ENCODE assay signal across 8 cellular contexts in genomic region chr3:16319307-16319706, GRCh38. TPM values are rescaled to one million over a fixed set of nuclear protein-coding genes. Genes with fewer than 3 reads are reported as not detected.
A peak's percentile ranks its signal among the peaks of the same experiment; 100 is the strongest.
DNase-seq lines count a peak whose midpoint lies in the region; ATAC-seq, FAIRE-seq and TF ChIP-seq lines count a peak whose summit lies in the region.

No MANE protein-coding gene starts in this region.

- no peaks in the 10 kb centered on the region for H3K27me3 Mint-ChIP-seq in activated naive CD8-positive, alpha-beta T cell treated with anti-CD3 and anti-CD28 coated beads, Interleukin-2, amount 50 U/mL, for 24 hours
- no peaks in the 10 kb centered on the region for H3K27me3 Mint-ChIP-seq in progenitor cell of endocrine pancreas

- no peak for FAIRE-seq in H54 (lab: Jason Lieb, UNC)

- DNase-seq in H54 (ENCODE audit: insufficient read length, low spot score) (peak; percentile 13), T-helper 1 cell (peak; percentile 56 to 89 (median 74)), progenitor cell of endocrine pancreas (ENCODE audit: low spot score, unreplicated experiment) (no peak), NCI-H2171 (lab: John Stamatoyannopoulos, UW) (no peak), KG1 (lab: John Stamatoyannopoulos, UW) (no peak), DMS79 treated with DMSO at 0.1 percent for 48 hours (lab: John Stamatoyannopoulos, UW) (no peak), cerebellar nuclear complex (lab: John Stamatoyannopoulos, UW) (no peak)
- DNase-seq in activated naive CD8-positive, alpha-beta T cell treated with anti-CD3 and anti-CD28 coated beads, Interleukin-2, amount 50 U/mL, for 24 hours = peak; percentile 81

- peak; percentile 35 for TF ChIP-seq CTCF in progenitor cell of endocrine pancreas (IDR thresholded peaks at IDR 0.05; ENCODE audit: unreplicated experiment)

- H3K27ac Mint-ChIP-seq in activated naive CD8-positive, alpha-beta T cell treated with anti-CD3 and anti-CD28 coated beads, Interleukin-2, amount 50 U/mL, for 24 hours = peak overlapping the region; percentile 94
- no peak overlapping the region for H3K27ac Mint-ChIP-seq in progenitor cell of endocrine pancreas

- ATAC-seq in activated naive CD8-positive, alpha-beta T cell treated with anti-CD3 and anti-CD28 coated beads, Interleukin-2, amount 50 U/mL, for 24 hours = peak; percentile 94

- peaks cover 71% of the 10 kb centered on the region for H3K4me1 Mint-ChIP-seq in activated naive CD8-positive, alpha-beta T cell treated with anti-CD3 and anti-CD28 coated beads, Interleukin-2, amount 50 U/mL, for 24 hours
- no peaks in the 10 kb centered on the region for H3K4me1 Mint-ChIP-seq in progenitor cell of endocrine pancreas (ENCODE audit: low read depth)

- no peak for TF ChIP-seq POLR2A in H54 (IDR thresholded peaks at IDR 0.05; ENCODE audit: low read depth, low read length)

- H3K36me3 Mint-ChIP-seq in activated naive CD8-positive, alpha-beta T cell treated with anti-CD3 and anti-CD28 coated beads, Interleukin-2, amount 50 U/mL, for 24 hours (ENCODE audit: low read depth) = peaks cover 78% of the 10 kb centered on the region
- H3K36me3 Mint-ChIP-seq in progenitor cell of endocrine pancreas (ENCODE audit: insufficient read depth) = peaks cover 1% of the 10 kb centered on the region

- H3K4me3 Mint-ChIP-seq in activated naive CD8-positive, alpha-beta T cell treated with anti-CD3 and anti-CD28 coated beads, Interleukin-2, amount 50 U/mL, for 24 hours = no peak overlapping the region
- no peak overlapping the region for H3K4me3 Mint-ChIP-seq in progenitor cell of endocrine pancreas (ENCODE audit: low read depth)

- no peaks in the 10 kb centered on the region for H3K9me3 Mint-ChIP-seq in activated naive CD8-positive, alpha-beta T cell treated with anti-CD3 and anti-CD28 coated beads, Interleukin-2, amount 50 U/mL, for 24 hours
- H3K9me3 Mint-ChIP-seq in progenitor cell of endocrine pancreas (ENCODE audit: low read depth) = no peaks in the 10 kb centered on the region

RNA-seq across cellular contexts. Expression of gene OXNAD1, which starts 54.3 kb away (rescaled TPM):
- 17.6 and 18.5 TPM in 2 replicates for total RNA-seq in progenitor cell of endocrine pancreas

RNA-seq across cellular contexts. Expression of gene DPH3, which starts 54.6 kb away (rescaled TPM):
- 25.1 and 27.8 TPM in 2 replicates for total RNA-seq in progenitor cell of endocrine pancreas

Comparison
In these comparisons a context has a peak if more than half of its experiments do, and no peak if none do; other contexts are left out.
1. DNase-seq: peak in H54 (single experiment), T-helper 1 cell (5 of 5) and activated naive CD8-positive, alpha-beta T cell treated with anti-CD3 and anti-CD28 coated beads, Interleukin-2, amount 50 U/mL, for 24 hours (single experiment); none in progenitor cell of endocrine pancreas (single experiment), NCI-H2171 (single experiment), KG1 (single experiment), DMS79 treated with DMSO at 0.1 percent for 48 hours (single experiment) and cerebellar nuclear complex (0 of 2).